ENCODE assay signal across 8 cellular contexts in genomic region chr7:98617051-98617959, GRCh38. TPM values are rescaled to one million over a fixed set of nuclear protein-coding genes. Genes with fewer than 3 reads are reported as not detected.
DNase-seq lines count a peak whose midpoint lies in the region; ATAC-seq lines count a peak whose summit lies in the region.

A gene with protein sequence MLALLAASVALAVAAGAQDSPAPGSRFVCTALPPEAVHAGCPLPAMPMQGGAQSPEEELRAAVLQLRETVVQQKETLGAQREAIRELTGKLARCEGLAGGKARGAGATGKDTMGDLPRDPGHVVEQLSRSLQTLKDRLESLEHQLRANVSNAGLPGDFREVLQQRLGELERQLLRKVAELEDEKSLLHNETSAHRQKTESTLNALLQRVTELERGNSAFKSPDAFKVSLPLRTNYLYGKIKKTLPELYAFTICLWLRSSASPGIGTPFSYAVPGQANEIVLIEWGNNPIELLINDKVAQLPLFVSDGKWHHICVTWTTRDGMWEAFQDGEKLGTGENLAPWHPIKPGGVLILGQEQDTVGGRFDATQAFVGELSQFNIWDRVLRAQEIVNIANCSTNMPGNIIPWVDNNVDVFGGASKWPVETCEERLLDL (plus strand): TSS chr7:98617285. CDS start chr7:98617462, 177 bp downstream.

- H3K36me3 ChIP-seq in adipocyte (ENCODE audit: control insufficient read depth, insufficient read depth, low read length, severe bottlenecking), result no peaks in the 10 kb centered on the region
- 0 out of 2 replicates have a peak, but pooled peaks cover 4% of the 10 kb centered on the region for H3K36me3 ChIP-seq in iPS-20b (ENCODE audit: insufficient read depth, low read depth, low read length)

- H3K9me3 Mint-ChIP-seq in stimulated activated effector memory CD8-positive, alpha-beta T cell treated with anti-CD3 and anti-CD28 coated beads, Interleukin-12 subunit alpha, Interleukin-12 subunit beta, amount 100 ng/mL, for 72 hours, result no peaks in the 10 kb centered on the region
- no peaks in the 10 kb centered on the region for H3K9me3 Mint-ChIP-seq in activated T-helper 2 cell treated with anti-CD3 and anti-CD28 coated beads, Interferon-gamma antibody, Interleukin-2, Interleukin-4, amounts not matched to agents 10 μg/mL and 5 μg/mL and 100 μg/mL, durations not matched to agents 14 hours and 24 hours and 36 hours

- ATAC-seq in stimulated activated effector memory CD8-positive, alpha-beta T cell treated with anti-CD3 and anti-CD28 coated beads, Interleukin-12 subunit alpha, Interleukin-12 subunit beta, amount 100 ng/mL, for 72 hours, result peak; percentile 26
- ATAC-seq in GM21367 (IDR thresholded peaks at IDR 0.05; ENCODE audit: unreplicated experiment), result no peak

- H3K27me3 ChIP-seq in adipocyte (replicated peaks; ENCODE audit: control insufficient read depth, insufficient read depth, low read length) (peaks cover 28% of the 10 kb centered on the region), iPS-20b (ENCODE audit: insufficient read depth, low read length) (peaks cover 87% of the 10 kb centered on the region)

- H3K4me1 ChIP-seq in adipocyte (ENCODE audit: control insufficient read depth, insufficient read depth, low read length) (peaks cover 12% of the 10 kb centered on the region), iPS-20b (ENCODE audit: insufficient read depth, low read length) (peaks cover 14% of the 10 kb centered on the region; the same call in 1 of the 2 replicates)

- no peak within 1 kb of the TSS for H3K27ac ChIP-seq in iPS-20b (ENCODE audit: low read length)

- H3K4me3 ChIP-seq in adipocyte (ENCODE audit: low read length) (no peak within 1 kb of the TSS), iPS-20b (ENCODE audit: low read length) (peak within 1 kb of the TSS; percentile 63)

- no peaks in the 10 kb centered on the region for H3K36me3 Mint-ChIP-seq in stimulated activated effector memory CD8-positive, alpha-beta T cell treated with anti-CD3 and anti-CD28 coated beads, Interleukin-12 subunit alpha, Interleukin-12 subunit beta, amount 100 ng/mL, for 72 hours
- no peaks in the 10 kb centered on the region for H3K36me3 Mint-ChIP-seq in activated T-helper 2 cell treated with anti-CD3 and anti-CD28 coated beads, Interferon-gamma antibody, Interleukin-2, Interleukin-4, amounts not matched to agents 10 μg/mL and 5 μg/mL and 100 μg/mL, durations not matched to agents 14 hours and 24 hours and 36 hours (ENCODE audit: low read depth)

- peaks cover 38% of the 10 kb centered on the region for H3K27me3 Mint-ChIP-seq in activated T-helper 2 cell treated with anti-CD3 and anti-CD28 coated beads, Interferon-gamma antibody, Interleukin-2, Interleukin-4, amounts not matched to agents 10 μg/mL and 5 μg/mL and 100 μg/mL, durations not matched to agents 14 hours and 24 hours and 36 hours (ENCODE audit: low read depth)

- no peaks in the 10 kb centered on the region for H3K4me1 Mint-ChIP-seq in stimulated activated effector memory CD8-positive, alpha-beta T cell treated with anti-CD3 and anti-CD28 coated beads, Interleukin-12 subunit alpha, Interleukin-12 subunit beta, amount 100 ng/mL, for 72 hours
- H3K4me1 Mint-ChIP-seq in activated T-helper 2 cell treated with anti-CD3 and anti-CD28 coated beads, Interferon-gamma antibody, Interleukin-2, Interleukin-4, amounts not matched to agents 10 μg/mL and 5 μg/mL and 100 μg/mL, durations not matched to agents 14 hours and 24 hours and 36 hours (ENCODE audit: low read depth), result no peaks in the 10 kb centered on the region

- no peak within 1 kb of the TSS for H3K4me3 Mint-ChIP-seq in stimulated activated effector memory CD8-positive, alpha-beta T cell treated with anti-CD3 and anti-CD28 coated beads, Interleukin-12 subunit alpha, Interleukin-12 subunit beta, amount 100 ng/mL, for 72 hours
- no peak within 1 kb of the TSS for H3K4me3 Mint-ChIP-seq in activated T-helper 2 cell treated with anti-CD3 and anti-CD28 coated beads, Interferon-gamma antibody, Interleukin-2, Interleukin-4, amounts not matched to agents 10 μg/mL and 5 μg/mL and 100 μg/mL, durations not matched to agents 14 hours and 24 hours and 36 hours (ENCODE audit: low read depth)

- DNase-seq in stimulated activated CD4-positive, alpha-beta T cell treated with anti-CD3 and anti-CD28 coated beads, Interleukin-15, amount 100 ng/mL, for 24 hours, result peak; percentile 56
- DNase-seq in stimulated activated CD4-positive, alpha-beta T cell treated with anti-CD3 and anti-CD28 coated beads, Interleukin-4, amount 100 ng/mL, for 24 hours, result no peak
- DNase-seq in adipocyte (ENCODE audit: low read depth), result peak; percentile 77
- DNase-seq in stimulated activated effector memory CD8-positive, alpha-beta T cell treated with anti-CD3 and anti-CD28 coated beads, Interleukin-12 subunit alpha, Interleukin-12 subunit beta, amount 100 ng/mL, for 72 hours (ENCODE audit: low spot score in 2 of 2), result no peak
- no peak for DNase-seq in HK-2 (ENCODE audit: unreplicated experiment)
- DNase-seq in activated T-helper 2 cell treated with anti-CD3 and anti-CD28 coated beads, Interferon-gamma antibody, Interleukin-2, Interleukin-4, amounts not matched to agents 10 μg/mL and 5 μg/mL and 100 μg/mL, durations not matched to agents 14 hours and 24 hours and 36 hours (ENCODE audit: low spot score), result no peak

- intact Hi-C loops in activated T-helper 2 cell treated with anti-CD3 and anti-CD28 coated beads, Interferon-gamma antibody, Interleukin-2, Interleukin-4, amounts not matched to agents 10 μg/mL and 5 μg/mL and 100 μg/mL, durations not matched to agents 14 hours and 24 hours and 36 hours (cut with micrococcal nuclease), result loop anchor here (10.0 kb wide), 1 partner anchor 1593 kb away; the partner anchor contains the start of gene DLX5

- no peak within 1 kb of the TSS for H3K27ac Mint-ChIP-seq in stimulated activated effector memory CD8-positive, alpha-beta T cell treated with anti-CD3 and anti-CD28 coated beads, Interleukin-12 subunit alpha, Interleukin-12 subunit beta, amount 100 ng/mL, for 72 hours
- no peak within 1 kb of the TSS for H3K27ac Mint-ChIP-seq in activated T-helper 2 cell treated with anti-CD3 and anti-CD28 coated beads, Interferon-gamma antibody, Interleukin-2, Interleukin-4, amounts not matched to agents 10 μg/mL and 5 μg/mL and 100 μg/mL, durations not matched to agents 14 hours and 24 hours and 36 hours

- no peaks in the 10 kb centered on the region for H3K9me3 ChIP-seq in adipocyte (ENCODE audit: control insufficient read depth, low read length)
- H3K9me3 ChIP-seq in iPS-20b (ENCODE audit: insufficient read depth, low read depth, low read length), result no peaks in the 10 kb centered on the region

- H3K9ac ChIP-seq in adipocyte (ENCODE audit: low read length) (no peak within 1 kb of the TSS), iPS-20b (ENCODE audit: low read depth, low read length) (peak within 1 kb of the TSS; percentile 33; the same call in 1 of the 2 replicates)

RNA-seq across cellular contexts. Expression of the gene that starts here (rescaled TPM):
- 0.28 and 0.32 TPM in 2 replicates for total RNA-seq in activated T-helper 2 cell treated with anti-CD3 and anti-CD28 coated beads, Interferon-gamma antibody, Interleukin-2, Interleukin-4, amounts not matched to agents 10 μg/mL and 5 μg/mL and 100 μg/mL, durations not matched to agents 14 hours and 24 hours and 36 hours

Comparison
In these comparisons a context has a peak if more than half of its experiments do, and no peak if none do; other contexts are left out.
1. DNase-seq: peak in stimulated activated CD4-positive, alpha-beta T cell treated with anti-CD3 and anti-CD28 coated beads, Interleukin-15, amount 100 ng/mL, for 24 hours (single experiment) and adipocyte (single experiment); none in stimulated activated CD4-positive, alpha-beta T cell treated with anti-CD3 and anti-CD28 coated beads, Interleukin-4, amount 100 ng/mL, for 24 hours (single experiment), stimulated activated effector memory CD8-positive, alpha-beta T cell treated with anti-CD3 and anti-CD28 coated beads, Interleukin-12 subunit alpha, Interleukin-12 subunit beta, amount 100 ng/mL, for 72 hours (0 of 2), HK-2 (single experiment) and activated T-helper 2 cell treated with anti-CD3 and anti-CD28 coated beads, Interferon-gamma antibody, Interleukin-2, Interleukin-4, amounts not matched to agents 10 μg/mL and 5 μg/mL and 100 μg/mL, durations not matched to agents 14 hours and 24 hours and 36 hours (single experiment).